Comparison of ENCODE assay signal across 9 cellular contexts in genomic region chrX:153925387-153925738, GRCh38. TPM values are rescaled to one million over a fixed set of nuclear protein-coding genes. Genes with fewer than 3 reads are reported as not detected.
DNase-seq lines count a peak whose midpoint lies in the region; ATAC-seq and TF ChIP-seq lines count a peak whose summit lies in the region.
"Had no signal": no experiment of that assay in that cellular context is flagged by ENCODE, and none has a peak within 500 bp of the region (broad histone marks: within the 10 kb centered on the region; RNA-seq: fewer than 3 reads in every experiment).

No MANE protein-coding gene starts in this region.

- TF ChIP-seq POLR2A in esophagus muscularis mucosa (IDR thresholded peaks at IDR 0.05; ENCODE audit: low read depth): no peak

- POLR2A ChIA-PET in OCI-LY7 (lab: Charles Lee): interaction anchor here (0.6 to 2.4 kb wide), 8 partner anchors 9 to 205 kb away, joined by 3 to 33 read pairs (median 4); partner anchors contain the start of genes HCFC1, IDH3G, NAA10 and SSR4

- BruUV-seq in OCI-LY7 (replicated peaks; lab: Mats Ljungman, UMichigan): no TSS peak

- peak; percentile 0 for ATAC-seq in stimulated activated memory B cell treated with anti-CD40 and anti-IgM and Interleukin-4, amounts not matched to agents 10 μg/mL and 1 μg/mL and 100 μg/mL, for 72 hours
- no peak for ATAC-seq in GM19397 (IDR thresholded peaks at IDR 0.05; ENCODE audit: unreplicated experiment)

- CTCF ChIA-PET in OCI-LY7 (lab: Charles Lee; ENCODE audit: unreplicated experiment): interaction anchor here (1.2 to 1.4 kb wide), 3 partner anchors 22 to 44 kb away, joined by 3 to 11 read pairs (median 4); no protein-coding TSS in a partner anchor

- peak; percentile 19 for DNase-seq in NOMO-1 treated with DMSO at 0.1 percent for 48 hours (lab: John Stamatoyannopoulos, UW; ENCODE audit: unreplicated experiment)
- DNase-seq in NOMO-1 (lab: John Stamatoyannopoulos, UW; ENCODE audit: unreplicated experiment in 2 of 2): no peak
- peak; percentile 80 for DNase-seq in OCI-LY7 (ENCODE audit: low spot score)
- DNase-seq in esophagus muscularis mucosa (ENCODE audit: extremely low spot score): no peak
- DNase-seq in NCI-H2227 (lab: John Stamatoyannopoulos, UW; ENCODE audit: unreplicated experiment): no peak
- DNase-seq in glomerular visceral epithelial cell (ENCODE audit: extremely low spot score): no peak

- TF ChIP-seq CTCF in OCI-LY7 (conservative IDR thresholded peaks at IDR 0.05; ENCODE audit: low read length) (no peak), esophagus muscularis mucosa (IDR thresholded peaks at IDR 0.05) (no peak)

- H3K4me3 ChIP-seq in OCI-LY7 (ENCODE audit: low read depth, low read length, poor library complexity, severe bottlenecking) (peak overlapping the region; percentile 99), esophagus muscularis mucosa (peak overlapping the region; percentile 59 to 69 (median 63))

- H2AFZ ChIP-seq in OCI-LY7 (ENCODE audit: low read length): no peak overlapping the region

- H3K36me3 ChIP-seq in OCI-LY7 (ENCODE audit: insufficient read depth, low read length) (peaks cover 21% of the 10 kb centered on the region), esophagus muscularis mucosa (peaks cover 0 to 13% (median 6%) of the 10 kb centered on the region in 4 donors)

- WGBS in esophagus muscularis mucosa: 89% methylated on average over 4 of the region's 4 CpGs

- no peaks in the 10 kb centered on the region for H3K9me3 ChIP-seq in OCI-LY7 (ENCODE audit: low read length)
- H3K9me3 ChIP-seq in esophagus muscularis mucosa: no peaks in the 10 kb centered on the region

- peaks cover 30% of the 10 kb centered on the region; the same call in 1 of the 2 replicates for H3K79me2 ChIP-seq in OCI-LY7 (ENCODE audit: insufficient read depth, low read depth, low read length)

- peak overlapping the region; percentile 97 for H3K4me3 Mint-ChIP-seq in stimulated activated memory B cell treated with anti-CD40 and anti-IgM and Interleukin-4, amounts not matched to agents 10 μg/mL and 1 μg/mL and 100 μg/mL, for 72 hours

- intact Hi-C loops in OCI-LY7 (cut with micrococcal nuclease; ENCODE audit: unreplicated experiment): loop anchor here (1.0 to 10.0 kb wide), 2 partner anchors 131 to 449 kb away; partner anchors contain the start of genes EMD, FLNA, IDH3G and SSR4
- intact Hi-C loops in esophagus muscularis mucosa (cut with DNase I): no loop called here

- H3K4me2 ChIP-seq in OCI-LY7 (ENCODE audit: low read length): peak overlapping the region; percentile 100

- peaks cover under 1% of the 10 kb centered on the region for H3K36me3 Mint-ChIP-seq in stimulated activated memory B cell treated with anti-CD40 and anti-IgM and Interleukin-4, amounts not matched to agents 10 μg/mL and 1 μg/mL and 100 μg/mL, for 72 hours

- H3K4me1 ChIP-seq in OCI-LY7 (ENCODE audit: insufficient read depth, low read length, poor library complexity, severe bottlenecking): peaks cover 44% of the 10 kb centered on the region
- H3K4me1 ChIP-seq in esophagus muscularis mucosa: peaks cover 49 to 87% (median 71%) of the 10 kb centered on the region in 4 donors

- no peaks in the 10 kb centered on the region for H3K27me3 ChIP-seq in esophagus muscularis mucosa

- no peak for TF ChIP-seq EP300 in esophagus muscularis mucosa (IDR thresholded peaks at IDR 0.05)

- H3K27ac Mint-ChIP-seq in stimulated activated memory B cell treated with anti-CD40 and anti-IgM and Interleukin-4, amounts not matched to agents 10 μg/mL and 1 μg/mL and 100 μg/mL, for 72 hours: peak overlapping the region; percentile 99

- H3K27ac ChIP-seq in OCI-LY7 (ENCODE audit: low read depth, low read length, poor library complexity, severe bottlenecking) (peak overlapping the region; percentile 100), esophagus muscularis mucosa (replicated peaks in 1 of 4) (peak overlapping the region in 3 of 4 donors; percentile 94 to 97 (median 97))

- H3K4me1 Mint-ChIP-seq in stimulated activated memory B cell treated with anti-CD40 and anti-IgM and Interleukin-4, amounts not matched to agents 10 μg/mL and 1 μg/mL and 100 μg/mL, for 72 hours: peaks cover 50% of the 10 kb centered on the region

- H4K20me1 ChIP-seq in OCI-LY7 (ENCODE audit: insufficient read depth, low read length): no peaks in the 10 kb centered on the region

- H3K9me3 Mint-ChIP-seq in stimulated activated memory B cell treated with anti-CD40 and anti-IgM and Interleukin-4, amounts not matched to agents 10 μg/mL and 1 μg/mL and 100 μg/mL, for 72 hours: no peaks in the 10 kb centered on the region

- H3K27me3 Mint-ChIP-seq in stimulated activated memory B cell treated with anti-CD40 and anti-IgM and Interleukin-4, amounts not matched to agents 10 μg/mL and 1 μg/mL and 100 μg/mL, for 72 hours: no peaks in the 10 kb centered on the region

- no peaks in the 10 kb centered on the region for H3K9me2 ChIP-seq in OCI-LY7 (ENCODE audit: insufficient read depth, low read length)

RNA-seq across cellular contexts. Expression of gene ARHGAP4, which starts 0.7 kb away (rescaled TPM):
- 126 and 127 TPM in 2 replicates for total RNA-seq in OCI-LY7 (2014; rRNA removed; shearing (Covaris generic))
- total RNA-seq in OCI-LY7 (2022) (119 and 128 TPM in 2 replicates), esophagus muscularis mucosa (10 to 100 TPM; 15.9 to 22.4 (median 17.7) TPM)

RNA-seq across cellular contexts. Expression of gene NAA10, which starts 9.5 kb away (rescaled TPM):
- total RNA-seq in OCI-LY7 (2014; rRNA removed; shearing (Covaris generic)): 77.5 and 82.7 TPM in 2 replicates
- total RNA-seq in OCI-LY7 (2022) (90.5 and 105 TPM in 2 replicates), esophagus muscularis mucosa (100 to 1,000 TPM in 2 of 4 donors, 10 to 100 TPM in 2; 89.3 to 106 (median 95.4) TPM)

RNA-seq across cellular contexts. Expression of gene RENBP, which starts 19.1 kb away (rescaled TPM):
- 2.8 and 3.6 TPM in 2 replicates for total RNA-seq in OCI-LY7 (2014; rRNA removed; shearing (Covaris generic))
- total RNA-seq in OCI-LY7 (2022) (6.2 and 6.8 TPM in 2 replicates), esophagus muscularis mucosa (10 to 100 TPM in 1 of 4 donors, 1 to 10 TPM in 3; 8.0 to 12.6 (median 9.1) TPM)

RNA-seq across cellular contexts. Expression of gene AVPR2, which starts 20.9 kb away (rescaled TPM):
- 0.09 TPM in 1 of 2 replicates, not detected in the other for total RNA-seq in OCI-LY7 (2014; rRNA removed; shearing (Covaris generic))
- total RNA-seq in OCI-LY7 (2022): 0.46 TPM in 1 of 2 replicates, not detected in the other
- total RNA-seq in esophagus muscularis mucosa: 1 to 10 TPM; 1.2 to 7.6 (median 4.5) TPM
- total RNA-seq: frontal cortex had no signal

RNA-seq across cellular contexts. Expression of gene L1CAM, which starts 39.4 kb away (rescaled TPM):
- not detected in 2 replicates for total RNA-seq in OCI-LY7 (2014; rRNA removed; shearing (Covaris generic))
- not detected in 2 replicates for total RNA-seq in OCI-LY7 (2022)
- total RNA-seq in esophagus muscularis mucosa: 10 to 100 TPM; 22.4 to 47.9 (median 30.0) TPM

Comparison
In these comparisons a context has a peak if more than half of its experiments do, and no peak if none do; other contexts are left out.
1. DNase-seq: peak in NOMO-1 treated with DMSO at 0.1 percent for 48 hours (single experiment) and OCI-LY7 (single experiment); none in NOMO-1 (0 of 2), esophagus muscularis mucosa (single experiment), NCI-H2227 (single experiment) and glomerular visceral epithelial cell (single experiment).
2. RNA of gene ARHGAP4, which starts 0.7 kb away (total RNA-seq): 119 to 128 TPM in OCI-LY7; 15.9 to 22.4 TPM in esophagus muscularis mucosa; every median in the first group is over 4 times any median in the second.